Comparison of ENCODE assay signal across 32 cellular contexts in genomic region chr2:74375838-74376237, GRCh38. TPM values are rescaled to one million over a fixed set of nuclear protein-coding genes. Genes with fewer than 3 reads are reported as not detected.
DNase-seq lines count a peak whose midpoint lies in the region; ATAC-seq and TF ChIP-seq lines count a peak whose summit lies in the region.
"Had no signal": no experiment of that assay in that cellular context is flagged by ENCODE, and none has a peak within 500 bp of the region (broad histone marks: within the 10 kb centered on the region; RNA-seq: fewer than 3 reads in every experiment).

No MANE protein-coding gene starts in this region.

- H3K4me1 Mint-ChIP-seq in CD4-positive, CD25-positive, alpha-beta regulatory T cell = peaks cover 5 to 37% (median 22%) of the 10 kb centered on the region in 4 donors
- peaks cover 19% of the 10 kb centered on the region for H3K4me1 Mint-ChIP-seq in activated T-helper 17 cell treated with anti-CD3 and anti-CD28 coated beads, Interleukin-2, amount 50 U/mL, for 72 hours
- peaks cover 25% of the 10 kb centered on the region for H3K4me1 Mint-ChIP-seq in mesothelial cell of epicardium

- H3K36me3 ChIP-seq in CD4-positive, CD25-positive, alpha-beta regulatory T cell (ENCODE audit: control insufficient read depth, insufficient read depth, low read length) = peaks cover 33% of the 10 kb centered on the region

- H3K4me3 ChIP-seq in CD4-positive, CD25-positive, alpha-beta regulatory T cell (ENCODE audit: low read depth, low read length) = no peak overlapping the region
- H3K4me3 ChIP-seq in coronary artery = no peak overlapping the region
- H3K4me3 ChIP-seq: gastrocnemius medialis, GM23338, right lobe of liver, SJSA1, upper lobe of right lung had no signal

- TF ChIP-seq CTCF in mesothelial cell of epicardium (IDR thresholded peaks at IDR 0.05; ENCODE audit: unreplicated experiment) (no peak), coronary artery (IDR thresholded peaks at IDR 0.05) (no peak)

- ATAC-seq in CD4-positive, CD25-positive, alpha-beta regulatory T cell (ENCODE audit: low read depth in 2 of 2) = no peak
- no peak for ATAC-seq in activated T-helper 17 cell treated with anti-CD3 and anti-CD28 coated beads, Interleukin-2, amount 50 U/mL, for 72 hours (replicated peaks)
- no peak for ATAC-seq in GM18519 (IDR thresholded peaks at IDR 0.05; ENCODE audit: low FRiP score, unreplicated experiment)
- ATAC-seq: CD8-positive, alpha-beta T cell; gastrocnemius medialis; GM23338; right lobe of liver; stimulated activated memory B cell treated with anti-CD40 and anti-IgM and Interleukin-4, amounts not matched to agents 10 μg/mL and 1 μg/mL and 100 μg/mL, for 72 hours; upper lobe of right lung had no signal

- peaks cover 44% of the 10 kb centered on the region for H3K36me3 Mint-ChIP-seq in CD4-positive, CD25-positive, alpha-beta regulatory T cell
- peaks cover 41% of the 10 kb centered on the region for H3K36me3 Mint-ChIP-seq in activated T-helper 17 cell treated with anti-CD3 and anti-CD28 coated beads, Interleukin-2, amount 50 U/mL, for 72 hours (ENCODE audit: low read depth)
- peaks cover 5% of the 10 kb centered on the region for H3K36me3 Mint-ChIP-seq in mesothelial cell of epicardium

- H3K4me1 ChIP-seq in CD4-positive, CD25-positive, alpha-beta regulatory T cell (ENCODE audit: control insufficient read depth, insufficient read depth, low read length, poor library complexity, severe bottlenecking) = peaks cover 15% of the 10 kb centered on the region

- H3K27me3 ChIP-seq in CD4-positive, CD25-positive, alpha-beta regulatory T cell (ENCODE audit: control insufficient read depth, insufficient read depth, low read length) = no peaks in the 10 kb centered on the region
- H3K27me3 ChIP-seq: gastrocnemius medialis, right lobe of liver, SJSA1, upper lobe of right lung had no signal

- H3K27me3 Mint-ChIP-seq in CD4-positive, CD25-positive, alpha-beta regulatory T cell = no peaks in the 10 kb centered on the region
- H3K27me3 Mint-ChIP-seq in activated T-helper 17 cell treated with anti-CD3 and anti-CD28 coated beads, Interleukin-2, amount 50 U/mL, for 72 hours = no peaks in the 10 kb centered on the region
- H3K27me3 Mint-ChIP-seq in mesothelial cell of epicardium (ENCODE audit: low read depth) = no peaks in the 10 kb centered on the region
- H3K27me3 Mint-ChIP-seq: activated CD4-positive, alpha-beta T cell treated with anti-CD3 and anti-CD28 coated beads, Interleukin-2, amount 10 ng/mL, durations not matched to agents 24 days and 14 days; activated naive CD4-positive, alpha-beta T cell treated with anti-CD3 and anti-CD28 coated beads, Interleukin-2, amount 50 U/mL, for 24 hours; dendritic cell treated with granulocyte-macrophage colony-stimulating factor and Interleukin-4, amounts not matched to agents 40 ng/mL and 50 ng/mL, for 4 days; IgD-negative memory B cell; memory B cell; stimulated activated memory B cell treated with anti-CD40 and anti-IgM and Interleukin-4, amounts not matched to agents 10 μg/mL and 1 μg/mL and 100 μg/mL, for 72 hours had no signal

- in situ Hi-C loops in KBM-7 (cut with MboI; ENCODE audit: low pct_unique_long_range_greater_than_20kb, low sequenced_read_pairs) = no loop called here
- in situ Hi-C loops in G401 (cut with HindIII; ENCODE audit: low sequenced_read_pairs) = no loop called here

- DNase-seq in CD4-positive, CD25-positive, alpha-beta regulatory T cell = no peak
- DNase-seq in KBM-7 = peak; percentile 42
- no peak for DNase-seq in mesothelial cell of epicardium (ENCODE audit: low spot score in 2 of 2, unreplicated experiment in 2 of 2)
- DNase-seq in coronary artery (ENCODE audit: low spot score) = no peak
- no peak for DNase-seq in G401 (ENCODE audit: low spot score)
- DNase-seq: activated CD4-positive, alpha-beta T cell treated with anti-CD3 and anti-CD28 coated beads, Interleukin-2, amount 10 ng/mL, durations not matched to agents 24 days and 14 days; amygdala; CD8-positive, alpha-beta T cell; DMS 273 treated with DMSO at 0.1 percent for 48 hours; EL; gastrocnemius medialis; hypothalamus; immature natural killer cell; NCI-H1417 treated with DMSO at 0.1 percent for 48 hours; NCI-H2081 treated with DMSO at 0.1 percent for 48 hours; NCI-H226; NCI-H69; right lobe of liver; stimulated activated CD4-positive, alpha-beta T cell treated with anti-CD3 and anti-CD28 coated beads, Interleukin-12 subunit alpha, Interleukin-12 subunit beta, amount 100 ng/mL, for 4 hours; stimulated activated CD4-positive, alpha-beta T cell treated with anti-CD3 and anti-CD28 coated beads, Interleukin-4, amount 100 ng/mL, for 24 hours; upper lobe of right lung had no signal

- no peak overlapping the region for H3K27ac ChIP-seq in CD4-positive, CD25-positive, alpha-beta regulatory T cell (ENCODE audit: insufficient read depth, low read length, poor library complexity, severe bottlenecking)
- H3K27ac ChIP-seq in coronary artery = no peak overlapping the region
- H3K27ac ChIP-seq: gastrocnemius medialis, right lobe of liver, SJSA1, upper lobe of right lung, VCaP had no signal

- peak overlapping the region in 2 of 3 donors; percentile 76 to 86 for H3K27ac Mint-ChIP-seq in CD4-positive, CD25-positive, alpha-beta regulatory T cell
- H3K27ac Mint-ChIP-seq in activated T-helper 17 cell treated with anti-CD3 and anti-CD28 coated beads, Interleukin-2, amount 50 U/mL, for 72 hours = peak overlapping the region; percentile 57
- H3K27ac Mint-ChIP-seq in mesothelial cell of epicardium = peak overlapping the region; percentile 36
- H3K27ac Mint-ChIP-seq: activated CD4-positive, alpha-beta T cell treated with anti-CD3 and anti-CD28 coated beads, Interleukin-2, amount 10 ng/mL, durations not matched to agents 24 days and 14 days; activated naive CD4-positive, alpha-beta T cell treated with anti-CD3 and anti-CD28 coated beads, Interleukin-2, amount 50 U/mL, for 24 hours; CD8-positive, alpha-beta T cell; dendritic cell treated with granulocyte-macrophage colony-stimulating factor and Interleukin-4, amounts not matched to agents 40 ng/mL and 50 ng/mL, for 4 days; GM23338; IgD-negative memory B cell; memory B cell; stimulated activated memory B cell treated with anti-CD40 and anti-IgM and Interleukin-4, amounts not matched to agents 10 μg/mL and 1 μg/mL and 100 μg/mL, for 72 hours; T-helper 1 cell treated with Interleukin-12 subunit alpha and Interleukin-12 subunit beta and Interleukin-4 antibody, amounts not matched to agents 30 μg/mL and 1 μg/mL, for 36 hours had no signal

- H3K4me3 Mint-ChIP-seq in CD4-positive, CD25-positive, alpha-beta regulatory T cell = no peak overlapping the region
- no peak overlapping the region for H3K4me3 Mint-ChIP-seq in activated T-helper 17 cell treated with anti-CD3 and anti-CD28 coated beads, Interleukin-2, amount 50 U/mL, for 72 hours
- H3K4me3 Mint-ChIP-seq in mesothelial cell of epicardium = no peak overlapping the region
- H3K4me3 Mint-ChIP-seq: activated CD4-positive, alpha-beta T cell treated with anti-CD3 and anti-CD28 coated beads, Interleukin-2, amount 10 ng/mL, durations not matched to agents 24 days and 14 days; activated naive CD4-positive, alpha-beta T cell treated with anti-CD3 and anti-CD28 coated beads, Interleukin-2, amount 50 U/mL, for 24 hours; CD8-positive, alpha-beta T cell; dendritic cell treated with granulocyte-macrophage colony-stimulating factor and Interleukin-4, amounts not matched to agents 40 ng/mL and 50 ng/mL, for 4 days; GM23338; IgD-negative memory B cell; immature natural killer cell; memory B cell; stimulated activated memory B cell treated with anti-CD40 and anti-IgM and Interleukin-4, amounts not matched to agents 10 μg/mL and 1 μg/mL and 100 μg/mL, for 72 hours; T-helper 1 cell treated with Interleukin-12 subunit alpha and Interleukin-12 subunit beta and Interleukin-4 antibody, amounts not matched to agents 30 μg/mL and 1 μg/mL, for 36 hours had no signal

- H3K9me3 Mint-ChIP-seq in CD4-positive, CD25-positive, alpha-beta regulatory T cell = no peaks in the 10 kb centered on the region
- no peaks in the 10 kb centered on the region for H3K9me3 Mint-ChIP-seq in activated T-helper 17 cell treated with anti-CD3 and anti-CD28 coated beads, Interleukin-2, amount 50 U/mL, for 72 hours
- H3K9me3 Mint-ChIP-seq in mesothelial cell of epicardium = no peaks in the 10 kb centered on the region
- H3K9me3 Mint-ChIP-seq: activated CD4-positive, alpha-beta T cell treated with anti-CD3 and anti-CD28 coated beads, Interleukin-2, amount 10 ng/mL, durations not matched to agents 24 days and 14 days; activated naive CD4-positive, alpha-beta T cell treated with anti-CD3 and anti-CD28 coated beads, Interleukin-2, amount 50 U/mL, for 24 hours; CD8-positive, alpha-beta T cell; dendritic cell treated with granulocyte-macrophage colony-stimulating factor and Interleukin-4, amounts not matched to agents 40 ng/mL and 50 ng/mL, for 4 days; GM23338; IgD-negative memory B cell; immature natural killer cell; memory B cell; stimulated activated memory B cell treated with anti-CD40 and anti-IgM and Interleukin-4, amounts not matched to agents 10 μg/mL and 1 μg/mL and 100 μg/mL, for 72 hours; T-helper 1 cell treated with Interleukin-12 subunit alpha and Interleukin-12 subunit beta and Interleukin-4 antibody, amounts not matched to agents 30 μg/mL and 1 μg/mL, for 36 hours had no signal

- H3K9me3 ChIP-seq in CD4-positive, CD25-positive, alpha-beta regulatory T cell (ENCODE audit: control insufficient read depth in 2 of 2, low read length in 2 of 2) = no peaks in the 10 kb centered on the region
- H3K9me3 ChIP-seq: gastrocnemius medialis, right lobe of liver, SJSA1, upper lobe of right lung had no signal

RNA-seq across cellular contexts. Expression of gene DCTN1, which starts 4.3 kb away (rescaled TPM):
- total RNA-seq in CD4-positive, CD25-positive, alpha-beta regulatory T cell = 83.5 TPM
- polyA plus RNA-seq in CD4-positive, CD25-positive, alpha-beta regulatory T cell = 10 to 100 TPM; 42.9 to 58.9 (median 47.0) TPM
- total RNA-seq in activated T-helper 17 cell treated with anti-CD3 and anti-CD28 coated beads, Interleukin-2, amount 50 U/mL, for 72 hours = 100 to 1,000 TPM in 1 of 2 donors, 10 to 100 TPM in 1; 84.0 to 108 TPM
- 125 to 136 TPM (median 132 TPM) in 3 replicates for total RNA-seq in mesothelial cell of epicardium
- total RNA-seq in G401 (2014; rRNA removed; shearing (Covaris generic)) = 124 and 145 TPM in 2 replicates

RNA-seq across cellular contexts. Expression of gene SLC4A5, which starts 32.6 kb away (rescaled TPM):
- total RNA-seq in CD4-positive, CD25-positive, alpha-beta regulatory T cell = 12.7 TPM
- under 1 TPM; 0.30 to 0.93 (median 0.62) TPM for polyA plus RNA-seq in CD4-positive, CD25-positive, alpha-beta regulatory T cell
- total RNA-seq in activated T-helper 17 cell treated with anti-CD3 and anti-CD28 coated beads, Interleukin-2, amount 50 U/mL, for 72 hours = 1 to 10 TPM; 2.2 to 4.4 TPM
- total RNA-seq in mesothelial cell of epicardium = 7.5 to 9.3 TPM (median 9.2 TPM) in 3 replicates
- total RNA-seq in G401 (2014; rRNA removed; shearing (Covaris generic)) = not detected in 2 replicates
- polyA plus RNA-seq: immature natural killer cell had no signal

RNA-seq across cellular contexts. Expression of gene C2orf81, which starts 45.6 kb away (rescaled TPM):
- 1.1 TPM for total RNA-seq in CD4-positive, CD25-positive, alpha-beta regulatory T cell
- polyA plus RNA-seq in CD4-positive, CD25-positive, alpha-beta regulatory T cell = 1 to 10 TPM; 1.2 to 3.9 (median 2.3) TPM
- total RNA-seq in activated T-helper 17 cell treated with anti-CD3 and anti-CD28 coated beads, Interleukin-2, amount 50 U/mL, for 72 hours = 1 to 10 TPM; 2.3 to 9.7 TPM
- total RNA-seq in mesothelial cell of epicardium = 4.7 to 8.8 TPM (median 6.0 TPM) in 3 replicates
- total RNA-seq in G401 (2014; rRNA removed; shearing (Covaris generic)) = 0.95 and 2.8 TPM in 2 replicates

RNA-seq across cellular contexts. Expression of gene WDR54, which starts 45.7 kb away (rescaled TPM):
- total RNA-seq in CD4-positive, CD25-positive, alpha-beta regulatory T cell = 18.4 TPM
- 10 to 100 TPM; 49.4 to 84.3 (median 59.2) TPM for polyA plus RNA-seq in CD4-positive, CD25-positive, alpha-beta regulatory T cell
- 100 to 1,000 TPM in 1 of 2 donors, 10 to 100 TPM in 1; 85.8 to 194 TPM for total RNA-seq in activated T-helper 17 cell treated with anti-CD3 and anti-CD28 coated beads, Interleukin-2, amount 50 U/mL, for 72 hours
- total RNA-seq in mesothelial cell of epicardium = 20.2 to 25.0 TPM (median 23.7 TPM) in 3 replicates
- total RNA-seq in G401 (2014; rRNA removed; shearing (Covaris generic)) = 88.5 and 104 TPM in 2 replicates
